Comparison of ENCODE assay signal across 10 cellular contexts in the genomic region with DNA sequence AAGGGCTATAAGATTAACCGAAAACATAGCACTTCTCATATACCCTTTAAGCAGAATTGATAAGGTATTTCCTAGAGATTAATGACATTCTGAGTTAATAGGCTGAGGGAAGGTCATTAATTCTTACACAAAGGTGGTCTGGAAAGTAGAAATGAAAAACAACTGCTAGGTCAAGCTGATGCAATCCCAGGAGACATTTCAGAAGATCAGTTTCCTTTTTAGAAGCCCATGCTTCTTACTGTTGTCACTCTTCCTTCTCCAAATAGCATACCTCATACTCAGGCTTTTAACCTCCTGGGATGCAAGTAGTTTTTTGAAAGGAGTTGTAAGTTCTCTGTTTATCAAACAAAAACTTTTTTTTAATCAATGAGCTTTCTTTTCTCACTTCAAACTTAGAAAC. TPM values are rescaled to one million over a fixed set of nuclear protein-coding genes. Genes with fewer than 3 reads are reported as not detected.
A peak's percentile ranks its signal among the peaks of the same experiment; 100 is the strongest.
DNase-seq lines count a peak whose midpoint lies in the region; ATAC-seq and TF ChIP-seq lines count a peak whose summit lies in the region.
"Had no signal": no experiment of that assay in that cellular context is flagged by ENCODE, and none has a peak within 500 bp of the region (broad histone marks: within the 10 kb centered on the region; RNA-seq: fewer than 3 reads in every experiment).

No MANE protein-coding gene starts in this region.

- peaks cover 3% of the 10 kb centered on the region for H3K9me3 Mint-ChIP-seq in natural killer cell treated with Interleukin-12 subunit alpha and Interleukin-12 subunit beta and Interleukin-15 and Interleukin-18, amount 100 ng/mL, for 72 hours
- H3K9me3 Mint-ChIP-seq in natural killer cell: no peaks in the 10 kb centered on the region
- no peaks in the 10 kb centered on the region for H3K9me3 Mint-ChIP-seq in activated T-helper 2 cell treated with anti-CD3 and anti-CD28 coated beads, Interferon-gamma antibody, Interleukin-2, Interleukin-4, amounts not matched to agents 10 μg/mL and 5 μg/mL and 100 μg/mL, durations not matched to agents 14 hours and 24 hours and 36 hours

- H3K36me3 Mint-ChIP-seq in natural killer cell treated with Interleukin-12 subunit alpha and Interleukin-12 subunit beta and Interleukin-15 and Interleukin-18, amount 100 ng/mL, for 72 hours: peaks cover 8% of the 10 kb centered on the region
- H3K36me3 Mint-ChIP-seq in natural killer cell: no peaks in the 10 kb centered on the region
- peaks cover 60% of the 10 kb centered on the region for H3K36me3 Mint-ChIP-seq in activated T-helper 2 cell treated with anti-CD3 and anti-CD28 coated beads, Interferon-gamma antibody, Interleukin-2, Interleukin-4, amounts not matched to agents 10 μg/mL and 5 μg/mL and 100 μg/mL, durations not matched to agents 14 hours and 24 hours and 36 hours (ENCODE audit: low read depth)

- H3K27ac Mint-ChIP-seq in natural killer cell treated with Interleukin-12 subunit alpha and Interleukin-12 subunit beta and Interleukin-15 and Interleukin-18, amount 100 ng/mL, for 72 hours: peak overlapping the region; percentile 82 to 92
- no peak overlapping the region for H3K27ac Mint-ChIP-seq in natural killer cell
- H3K27ac Mint-ChIP-seq in activated T-helper 2 cell treated with anti-CD3 and anti-CD28 coated beads, Interferon-gamma antibody, Interleukin-2, Interleukin-4, amounts not matched to agents 10 μg/mL and 5 μg/mL and 100 μg/mL, durations not matched to agents 14 hours and 24 hours and 36 hours: peak overlapping the region; percentile 32

- DNase-seq in natural killer cell treated with Interleukin-12 subunit alpha and Interleukin-12 subunit beta and Interleukin-15 and Interleukin-18, amount 100 ng/mL, for 72 hours (ENCODE audit: low spot score): no peak
- DNase-seq in natural killer cell: no peak
- no peak for DNase-seq in activated T-helper 2 cell treated with anti-CD3 and anti-CD28 coated beads, Interferon-gamma antibody, Interleukin-2, Interleukin-4, amounts not matched to agents 10 μg/mL and 5 μg/mL and 100 μg/mL, durations not matched to agents 14 hours and 24 hours and 36 hours (ENCODE audit: low spot score)
- DNase-seq in NCI-H1092 (lab: John Stamatoyannopoulos, UW): no peak
- DNase-seq in DMS153 (lab: John Stamatoyannopoulos, UW): no peak
- DNase-seq in activated CD8-positive, alpha-beta memory T cell treated with anti-CD3 and anti-CD28 coated beads for 24 hours: no peak
- DNase-seq: NCI-H1417 treated with DMSO at 0.1 percent for 48 hours had no signal

- intact Hi-C loops in natural killer cell (cut with micrococcal nuclease): no loop called here
- intact Hi-C loops in activated T-helper 2 cell treated with anti-CD3 and anti-CD28 coated beads, Interferon-gamma antibody, Interleukin-2, Interleukin-4, amounts not matched to agents 10 μg/mL and 5 μg/mL and 100 μg/mL, durations not matched to agents 14 hours and 24 hours and 36 hours (cut with micrococcal nuclease): loop anchor here (2.0 kb wide), 1 partner anchor 15 kb away; no protein-coding TSS in a partner anchor

- peak in 1 of 2 donors; percentile 49 for ATAC-seq in natural killer cell treated with Interleukin-12 subunit alpha and Interleukin-12 subunit beta and Interleukin-15 and Interleukin-18, amount 100 ng/mL, for 72 hours
- no peak for ATAC-seq in natural killer cell
- ATAC-seq in HG03196 (IDR thresholded peaks at IDR 0.05; ENCODE audit: unreplicated experiment): peak; percentile 37
- ATAC-seq in GM18868 (IDR thresholded peaks at IDR 0.05; ENCODE audit: unreplicated experiment): no peak
- ATAC-seq: left lobe of liver had no signal

- peak overlapping the region; percentile 24 for H3K4me3 Mint-ChIP-seq in natural killer cell treated with Interleukin-12 subunit alpha and Interleukin-12 subunit beta and Interleukin-15 and Interleukin-18, amount 100 ng/mL, for 72 hours
- H3K4me3 Mint-ChIP-seq in natural killer cell: no peak overlapping the region
- H3K4me3 Mint-ChIP-seq in activated T-helper 2 cell treated with anti-CD3 and anti-CD28 coated beads, Interferon-gamma antibody, Interleukin-2, Interleukin-4, amounts not matched to agents 10 μg/mL and 5 μg/mL and 100 μg/mL, durations not matched to agents 14 hours and 24 hours and 36 hours (ENCODE audit: low read depth): no peak overlapping the region

- no peak for TF ChIP-seq CTCF in natural killer cell (IDR thresholded peaks at IDR 0.05)

- H3K4me1 Mint-ChIP-seq in natural killer cell treated with Interleukin-12 subunit alpha and Interleukin-12 subunit beta and Interleukin-15 and Interleukin-18, amount 100 ng/mL, for 72 hours (ENCODE audit: low read depth in 2 of 2): peaks cover 16 to 24% of the 10 kb centered on the region in 2 donors
- H3K4me1 Mint-ChIP-seq in natural killer cell: no peaks in the 10 kb centered on the region
- peaks cover 46% of the 10 kb centered on the region for H3K4me1 Mint-ChIP-seq in activated T-helper 2 cell treated with anti-CD3 and anti-CD28 coated beads, Interferon-gamma antibody, Interleukin-2, Interleukin-4, amounts not matched to agents 10 μg/mL and 5 μg/mL and 100 μg/mL, durations not matched to agents 14 hours and 24 hours and 36 hours (ENCODE audit: low read depth)

- no peaks in the 10 kb centered on the region for H3K27me3 Mint-ChIP-seq in natural killer cell treated with Interleukin-12 subunit alpha and Interleukin-12 subunit beta and Interleukin-15 and Interleukin-18, amount 100 ng/mL, for 72 hours
- peaks cover 0 to 2% of the 10 kb centered on the region in 2 donors for H3K27me3 Mint-ChIP-seq in natural killer cell (ENCODE audit: low read depth in 2 of 2)
- H3K27me3 Mint-ChIP-seq in activated T-helper 2 cell treated with anti-CD3 and anti-CD28 coated beads, Interferon-gamma antibody, Interleukin-2, Interleukin-4, amounts not matched to agents 10 μg/mL and 5 μg/mL and 100 μg/mL, durations not matched to agents 14 hours and 24 hours and 36 hours (ENCODE audit: low read depth): no peaks in the 10 kb centered on the region

RNA-seq across cellular contexts. Expression of a gene that starts 8.8 kb away (rescaled TPM):
- total RNA-seq in natural killer cell treated with Interleukin-12 subunit alpha and Interleukin-12 subunit beta and Interleukin-15 and Interleukin-18, amount 100 ng/mL, for 72 hours: under 1 TPM in 1 of 2 donors, not detected in 1; 0.19 TPM
- under 1 TPM in 1 of 3 donors, not detected in 2; 0.12 TPM for total RNA-seq in natural killer cell
- 4.5 TPM in 2 replicates for total RNA-seq in activated T-helper 2 cell treated with anti-CD3 and anti-CD28 coated beads, Interferon-gamma antibody, Interleukin-2, Interleukin-4, amounts not matched to agents 10 μg/mL and 5 μg/mL and 100 μg/mL, durations not matched to agents 14 hours and 24 hours and 36 hours

Comparison
In these comparisons a context has a peak if more than half of its experiments do, and no peak if none do; other contexts are left out.
1. H3K27ac Mint-ChIP-seq: peak in natural killer cell treated with Interleukin-12 subunit alpha and Interleukin-12 subunit beta and Interleukin-15 and Interleukin-18, amount 100 ng/mL, for 72 hours (2 of 2) and activated T-helper 2 cell treated with anti-CD3 and anti-CD28 coated beads, Interferon-gamma antibody, Interleukin-2, Interleukin-4, amounts not matched to agents 10 μg/mL and 5 μg/mL and 100 μg/mL, durations not matched to agents 14 hours and 24 hours and 36 hours (single experiment); none in natural killer cell (0 of 2).